Comparison of ENCODE assay signal across 8 cellular contexts in the genomic region with DNA sequence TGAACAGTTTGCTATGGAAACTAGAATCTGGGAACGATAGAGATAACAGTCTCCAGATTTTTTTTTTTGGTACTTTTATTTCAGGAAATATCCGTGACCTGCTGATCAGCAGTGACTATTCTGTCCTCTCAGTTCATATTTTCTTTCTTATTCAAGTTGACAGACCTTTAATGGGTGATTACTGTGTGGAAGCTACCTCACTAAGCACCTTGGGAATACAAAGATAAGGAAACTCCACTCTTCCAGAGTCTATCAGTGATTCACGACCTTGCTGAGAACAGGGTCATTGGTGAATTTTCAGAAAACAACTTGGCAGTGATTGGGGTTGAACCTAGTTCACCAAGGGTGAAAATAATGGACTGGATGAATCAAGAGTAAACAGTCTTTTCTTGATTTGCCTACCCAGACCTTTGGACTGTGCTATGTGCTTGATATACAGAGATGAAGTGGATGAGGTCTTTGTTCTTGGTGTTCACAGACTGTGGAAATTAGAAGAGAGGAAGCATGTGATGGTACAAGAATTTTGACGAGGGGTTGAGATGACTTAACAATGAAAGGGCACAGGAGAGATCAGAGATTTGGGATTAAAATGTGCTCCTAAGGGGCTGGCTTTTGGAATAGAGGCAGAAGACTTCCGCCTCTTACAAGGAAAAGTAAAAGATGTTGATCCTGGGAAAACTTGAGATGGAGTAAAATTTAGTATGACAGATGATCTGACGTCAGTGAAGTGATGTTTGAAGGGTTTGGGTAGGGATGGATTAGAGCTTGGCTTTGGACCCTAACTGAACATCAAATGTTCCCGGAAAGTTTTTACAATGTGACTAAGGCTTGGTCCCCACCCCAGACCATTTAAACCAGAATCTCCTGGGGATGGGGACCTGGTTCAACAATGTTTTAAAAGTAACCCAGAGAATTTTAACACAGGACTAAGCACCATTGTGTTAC. TPM values are rescaled to one million over a fixed set of nuclear protein-coding genes. Genes with fewer than 3 reads are reported as not detected.
DNase-seq lines count a peak whose midpoint lies in the region; ATAC-seq, FAIRE-seq and TF ChIP-seq lines count a peak whose summit lies in the region.

No MANE protein-coding gene starts in this region.

- DNase-seq in activated CD8-positive, alpha-beta memory T cell treated with anti-CD3 and anti-CD28 coated beads, Interleukin-2, amount 10 ng/mL, durations not matched to agents 7 days and 5 days = no peak
- DNase-seq in activated CD8-positive, alpha-beta memory T cell treated with anti-CD3 and anti-CD28 coated beads for 24 hours = no peak
- no peak for DNase-seq in activated naive CD8-positive, alpha-beta T cell treated with anti-CD3 and anti-CD28 coated beads, Interleukin-2, amount 50 U/mL, for 24 hours
- DNase-seq in left colon = no peak
- DNase-seq in thoracic aorta (ENCODE audit: low spot score) = no peak
- no peak for DNase-seq in D721Med (ENCODE audit: insufficient read length, low spot score)
- DNase-seq in NCI-H2081 (lab: John Stamatoyannopoulos, UW) = no peak
- no peak for DNase-seq in islet precursor cell

- peaks cover 25% of the 10 kb centered on the region for H3K4me1 Mint-ChIP-seq in activated CD8-positive, alpha-beta memory T cell treated with anti-CD3 and anti-CD28 coated beads, Interleukin-2, amount 10 ng/mL, durations not matched to agents 7 days and 5 days
- peaks cover 41% of the 10 kb centered on the region for H3K4me1 Mint-ChIP-seq in activated naive CD8-positive, alpha-beta T cell treated with anti-CD3 and anti-CD28 coated beads, Interleukin-2, amount 50 U/mL, for 24 hours

- H3K9me3 Mint-ChIP-seq in activated CD8-positive, alpha-beta memory T cell treated with anti-CD3 and anti-CD28 coated beads, Interleukin-2, amount 10 ng/mL, durations not matched to agents 7 days and 5 days (ENCODE audit: low read depth) = no peaks in the 10 kb centered on the region
- no peaks in the 10 kb centered on the region for H3K9me3 Mint-ChIP-seq in activated naive CD8-positive, alpha-beta T cell treated with anti-CD3 and anti-CD28 coated beads, Interleukin-2, amount 50 U/mL, for 24 hours

- intact Hi-C loops in left colon (cut with DNase I, micrococcal nuclease) = no loop called here

- peaks cover 14 to 22% of the 10 kb centered on the region in 2 donors for H3K4me1 ChIP-seq in thoracic aorta (ENCODE audit: control insufficient read depth in 1 of 2, low read depth in 2 of 2)

- TF ChIP-seq CTCF in thoracic aorta (IDR thresholded peaks at IDR 0.05) = no peak
- no peak for TF ChIP-seq CTCF in D721Med (IDR thresholded peaks at IDR 0.05; ENCODE audit: insufficient read depth, missing control alignments)

- peak overlapping the region; percentile 84 for H3K4me3 Mint-ChIP-seq in activated CD8-positive, alpha-beta memory T cell treated with anti-CD3 and anti-CD28 coated beads, Interleukin-2, amount 10 ng/mL, durations not matched to agents 7 days and 5 days
- peak overlapping the region; percentile 84 for H3K4me3 Mint-ChIP-seq in activated naive CD8-positive, alpha-beta T cell treated with anti-CD3 and anti-CD28 coated beads, Interleukin-2, amount 50 U/mL, for 24 hours

- no peaks in the 10 kb centered on the region for H3K9me3 ChIP-seq in thoracic aorta

- H3K27ac ChIP-seq in thoracic aorta = no peak overlapping the region

- FAIRE-seq in D721Med (lab: Jason Lieb, UNC) = no peak

- H3K27me3 ChIP-seq in thoracic aorta (replicated peaks; ENCODE audit: insufficient read depth) = no peaks in the 10 kb centered on the region

- H3K36me3 ChIP-seq in thoracic aorta = peaks cover 12% of the 10 kb centered on the region

- H3K4me3 ChIP-seq in thoracic aorta = peak overlapping the region; percentile 98

- H3K27me3 Mint-ChIP-seq in activated CD8-positive, alpha-beta memory T cell treated with anti-CD3 and anti-CD28 coated beads, Interleukin-2, amount 10 ng/mL, durations not matched to agents 7 days and 5 days = no peaks in the 10 kb centered on the region
- H3K27me3 Mint-ChIP-seq in activated naive CD8-positive, alpha-beta T cell treated with anti-CD3 and anti-CD28 coated beads, Interleukin-2, amount 50 U/mL, for 24 hours = no peaks in the 10 kb centered on the region

- ATAC-seq in activated CD8-positive, alpha-beta memory T cell treated with anti-CD3 and anti-CD28 coated beads, Interleukin-2, amount 10 ng/mL, durations not matched to agents 7 days and 5 days = no peak
- ATAC-seq in activated naive CD8-positive, alpha-beta T cell treated with anti-CD3 and anti-CD28 coated beads, Interleukin-2, amount 50 U/mL, for 24 hours = no peak
- ATAC-seq in left colon (peak; percentile 62), thoracic aorta (ENCODE audit: insufficient number of reproducible peaks, low FRiP score, low read depth) (no peak)

- peaks cover 10% of the 10 kb centered on the region for H3K36me3 Mint-ChIP-seq in activated CD8-positive, alpha-beta memory T cell treated with anti-CD3 and anti-CD28 coated beads, Interleukin-2, amount 10 ng/mL, durations not matched to agents 7 days and 5 days
- H3K36me3 Mint-ChIP-seq in activated naive CD8-positive, alpha-beta T cell treated with anti-CD3 and anti-CD28 coated beads, Interleukin-2, amount 50 U/mL, for 24 hours (ENCODE audit: low read depth) = peaks cover 16% of the 10 kb centered on the region

- H3K27ac Mint-ChIP-seq in activated CD8-positive, alpha-beta memory T cell treated with anti-CD3 and anti-CD28 coated beads, Interleukin-2, amount 10 ng/mL, durations not matched to agents 7 days and 5 days = peak overlapping the region; percentile 83
- H3K27ac Mint-ChIP-seq in activated naive CD8-positive, alpha-beta T cell treated with anti-CD3 and anti-CD28 coated beads, Interleukin-2, amount 50 U/mL, for 24 hours = peak overlapping the region; percentile 86

- CTCF ChIA-PET in activated CD8-positive, alpha-beta memory T cell treated with anti-CD3 and anti-CD28 coated beads, Interleukin-2, amount 10 ng/mL, durations not matched to agents 7 days and 5 days (lab: Charles Lee) = interaction anchor here (0.8 to 1.8 kb wide), 2 partner anchors 137 to 139 kb away, joined by 3 to 5 read pairs; no protein-coding TSS in a partner anchor

RNA-seq across cellular contexts. Expression of a gene that starts 1.2 kb away (rescaled TPM):
- total RNA-seq in activated CD8-positive, alpha-beta memory T cell treated with anti-CD3 and anti-CD28 coated beads, Interleukin-2, amount 10 ng/mL, durations not matched to agents 7 days and 5 days = 10 to 100 TPM; 13.6 to 14.3 TPM
- 10 to 100 TPM; 11.6 to 16.8 TPM for total RNA-seq in left colon
- total RNA-seq in thoracic aorta = 10 to 100 TPM in 1 of 2 donors, 1 to 10 TPM in 1; 7.7 to 11.7 TPM

RNA-seq across cellular contexts. Expression of a gene that starts 1.2 kb away (rescaled TPM):
- 10 to 100 TPM; 11.4 to 15.8 TPM for total RNA-seq in activated CD8-positive, alpha-beta memory T cell treated with anti-CD3 and anti-CD28 coated beads, Interleukin-2, amount 10 ng/mL, durations not matched to agents 7 days and 5 days
- total RNA-seq in left colon = 10 to 100 TPM; 14.8 to 16.8 TPM
- 10 to 100 TPM in 1 of 2 donors, 1 to 10 TPM in 1; 4.9 to 25.5 TPM for total RNA-seq in thoracic aorta
